In the genomic region with DNA sequence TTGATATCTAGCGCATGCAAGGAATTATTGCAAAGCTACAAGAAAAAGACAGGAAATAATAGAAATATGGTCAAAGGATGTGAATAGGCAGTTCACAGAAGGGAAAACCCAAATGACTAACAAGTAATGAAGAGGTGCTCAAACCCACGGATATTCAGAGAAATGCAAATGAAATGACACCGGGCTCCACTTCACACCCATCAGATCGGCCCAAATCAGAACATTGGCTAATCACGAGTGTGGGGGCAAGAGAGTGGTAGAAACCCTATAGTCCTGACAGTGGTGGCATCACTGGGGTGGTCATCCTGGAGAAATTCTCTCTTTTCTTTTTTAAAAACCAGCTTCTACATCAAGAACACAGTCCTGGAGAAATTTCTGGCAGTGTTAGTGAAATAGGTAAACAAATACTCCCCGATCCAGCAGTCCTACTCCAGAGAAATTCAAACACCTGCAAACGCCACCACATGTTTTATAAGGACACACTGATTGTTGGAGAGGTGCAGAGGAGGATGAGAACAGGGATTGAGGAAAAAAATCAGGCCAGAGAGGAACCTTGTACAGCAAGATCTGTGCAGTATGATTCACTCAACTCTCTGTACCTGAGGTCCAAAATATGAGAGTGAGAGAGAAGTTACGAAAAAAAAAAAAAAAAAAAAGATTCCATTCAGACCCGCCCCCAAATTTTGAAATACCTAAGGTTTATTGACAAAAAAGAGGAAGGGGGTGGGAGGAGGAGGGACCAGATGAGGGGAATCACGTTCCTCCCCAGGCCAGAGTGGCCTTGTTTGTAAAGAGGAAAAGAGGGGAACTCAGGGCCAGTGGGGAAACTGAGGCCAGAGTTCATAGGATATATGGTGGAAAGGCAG, we compare ENCODE assay signal across 9 cellular contexts. TPM values are rescaled to one million over a fixed set of nuclear protein-coding genes. Genes with fewer than 3 reads are reported as not detected.
DNase-seq lines count a peak whose midpoint lies in the region; ATAC-seq and TF ChIP-seq lines count a peak whose summit lies in the region.
"Had no signal": no experiment of that assay in that cellular context is flagged by ENCODE, and none has a peak within 500 bp of the region (broad histone marks: within the 10 kb centered on the region; RNA-seq: fewer than 3 reads in every experiment).

No MANE protein-coding gene starts in this region.

- no peaks in the 10 kb centered on the region for H3F3A ChIP-seq in smooth muscle cell (ENCODE audit: low read depth)

- H3K9me3 ChIP-seq in OCI-LY3 (ENCODE audit: insufficient read depth, low read length) (no peaks in the 10 kb centered on the region), upper lobe of left lung (no peaks in the 10 kb centered on the region), smooth muscle cell (replicated peaks; ENCODE audit: low read depth) (no peaks in the 10 kb centered on the region)
- H3K9me3 ChIP-seq: mucosa of descending colon had no signal

- TF ChIP-seq POLR2A in upper lobe of left lung (IDR thresholded peaks at IDR 0.05): no peak

- H3K79me2 ChIP-seq in OCI-LY3 (ENCODE audit: low read length) (no peaks in the 10 kb centered on the region), smooth muscle cell (ENCODE audit: low read depth) (no peaks in the 10 kb centered on the region)

- H3K4me3 ChIP-seq in OCI-LY3 (ENCODE audit: low read length) (peak overlapping the region; percentile 65), upper lobe of left lung (no peak overlapping the region), smooth muscle cell (no peak overlapping the region)
- H3K4me3 ChIP-seq: mucosa of descending colon had no signal

- ATAC-seq in upper lobe of left lung (ENCODE audit: low FRiP score in 2 of 2) (no peak), GM21825 (IDR thresholded peaks at IDR 0.05; ENCODE audit: unreplicated experiment) (no peak)
- ATAC-seq: mucosa of descending colon had no signal

- no peak for TF ChIP-seq CTCF in OCI-LY3 (IDR thresholded peaks at IDR 0.05; ENCODE audit: low read depth, low read length)
- no peak for TF ChIP-seq CTCF in upper lobe of left lung (IDR thresholded peaks at IDR 0.05)
- TF ChIP-seq CTCF in smooth muscle cell (IDR thresholded peaks at IDR 0.05; ENCODE audit: borderline replicate concordance, insufficient read depth, poor library complexity, severe bottlenecking): no peak

- H3K9ac ChIP-seq in OCI-LY3 (ENCODE audit: low read length) (peak overlapping the region; percentile 90), smooth muscle cell (ENCODE audit: low read depth) (no peak overlapping the region)

- H3K27ac ChIP-seq in OCI-LY3 (ENCODE audit: low read length): peak overlapping the region; percentile 100
- peak overlapping the region; percentile 27 to 84 (median 58) for H3K27ac ChIP-seq in upper lobe of left lung
- H3K27ac ChIP-seq in smooth muscle cell (ENCODE audit: low read depth): no peak overlapping the region

- 28 to 43% methylated on average over 10 of the region's 10 CpGs for WGBS in upper lobe of left lung, 2 donors
- WGBS in smooth muscle cell (ENCODE audit: low lambda C conversion rate): 79% methylated on average over 10 of the region's 10 CpGs

- H4K20me1 ChIP-seq in OCI-LY3 (ENCODE audit: insufficient read depth, low read length) (no peaks in the 10 kb centered on the region), smooth muscle cell (ENCODE audit: low read depth) (no peaks in the 10 kb centered on the region)

- H3K36me3 ChIP-seq in OCI-LY3 (replicated peaks; ENCODE audit: low read depth, low read length): no peaks in the 10 kb centered on the region
- no peaks in the 10 kb centered on the region for H3K36me3 ChIP-seq in upper lobe of left lung
- H3K36me3 ChIP-seq in smooth muscle cell (ENCODE audit: low read depth): no peaks in the 10 kb centered on the region

- peaks cover 91% of the 10 kb centered on the region for H3K4me1 ChIP-seq in OCI-LY3 (ENCODE audit: low read length)
- peaks cover 43 to 51% (median 46%) of the 10 kb centered on the region in 4 donors for H3K4me1 ChIP-seq in upper lobe of left lung
- peaks cover 13% of the 10 kb centered on the region for H3K4me1 ChIP-seq in smooth muscle cell (ENCODE audit: low read depth)

- TF ChIP-seq EP300 in upper lobe of left lung (IDR thresholded peaks at IDR 0.05): no peak

- H3K4me2 ChIP-seq in OCI-LY3 (ENCODE audit: low read length) (peak overlapping the region; percentile 88), smooth muscle cell (no peak overlapping the region)

- H3K27me3 ChIP-seq in OCI-LY3 (ENCODE audit: low read depth, low read length) (no peaks in the 10 kb centered on the region), upper lobe of left lung (no peaks in the 10 kb centered on the region), smooth muscle cell (ENCODE audit: low read depth) (no peaks in the 10 kb centered on the region)

- peak; percentile 62 for DNase-seq in stimulated activated CD4-positive, alpha-beta T cell treated with anti-CD3 and anti-CD28 coated beads, Interleukin-4, amount 100 ng/mL, for 24 hours
- no peak for DNase-seq in stimulated activated CD4-positive, alpha-beta T cell treated with anti-CD3 and anti-CD28 coated beads, Interleukin-12 subunit alpha, Interleukin-12 subunit beta, amount 100 ng/mL, for 4 hours
- DNase-seq in dermis blood vessel endothelial cell (peak; percentile 21), upper lobe of left lung (peak in 1 of 2 donors; percentile 60), smooth muscle cell (lab: John Stamatoyannopoulos, UW; ENCODE audit: unreplicated experiment) (no peak), cerebellar cortex (ENCODE audit: low spot score) (no peak)
- DNase-seq: mucosa of descending colon had no signal

- no peak overlapping the region for H2AFZ ChIP-seq in OCI-LY3 (ENCODE audit: low read depth, low read length)
- no peak overlapping the region for H2AFZ ChIP-seq in smooth muscle cell (ENCODE audit: low read depth)

RNA-seq across cellular contexts. Expression of a gene that starts 9.2 kb away (rescaled TPM):
- total RNA-seq in dermis blood vessel endothelial cell (81.3 and 98.3 TPM in 2 replicates), upper lobe of left lung (100 to 1,000 TPM in 1 of 6 donors, 10 to 100 TPM in 5; 28.3 to 113 (median 58.5) TPM), smooth muscle cell (6.9 and 9.0 TPM in 2 replicates)
- polyA plus RNA-seq in smooth muscle cell: 14.8 and 20.3 TPM in 2 replicates

Comparison
In these comparisons a context has a peak if more than half of its experiments do, and no peak if none do; other contexts are left out.
1. DNase-seq: peak in stimulated activated CD4-positive, alpha-beta T cell treated with anti-CD3 and anti-CD28 coated beads, Interleukin-4, amount 100 ng/mL, for 24 hours (single experiment) and dermis blood vessel endothelial cell (single experiment); none in stimulated activated CD4-positive, alpha-beta T cell treated with anti-CD3 and anti-CD28 coated beads, Interleukin-12 subunit alpha, Interleukin-12 subunit beta, amount 100 ng/mL, for 4 hours (single experiment), smooth muscle cell (single experiment) and cerebellar cortex (single experiment).